ENCODE assay signal across 2 cellular contexts in genomic region chr3:143328459-143328858, GRCh38.
TF ChIP-seq lines count a peak whose summit lies in the region.

No MANE protein-coding gene starts in this region.

TF ChIP-seq in HCT116, 20 proteins besides CTCF, POLR2A, EP300 and RAD21 (continued from another document):
- TF ChIP-seq MAX (IDR thresholded peaks at IDR 0.05) (no peak), FOSL1 (IDR thresholded peaks at IDR 0.05; ENCODE audit: low read depth) (no peak), CBX3 (IDR thresholded peaks at IDR 0.05; ENCODE audit: low read depth) (no peak), REST (IDR thresholded peaks at IDR 0.05; ENCODE audit: low read depth) (no peak), ZNF274 (IDR thresholded peaks at IDR 0.05; ENCODE audit: low read depth, low read length) (no peak)
- TF ChIP-seq, protein P1, sequence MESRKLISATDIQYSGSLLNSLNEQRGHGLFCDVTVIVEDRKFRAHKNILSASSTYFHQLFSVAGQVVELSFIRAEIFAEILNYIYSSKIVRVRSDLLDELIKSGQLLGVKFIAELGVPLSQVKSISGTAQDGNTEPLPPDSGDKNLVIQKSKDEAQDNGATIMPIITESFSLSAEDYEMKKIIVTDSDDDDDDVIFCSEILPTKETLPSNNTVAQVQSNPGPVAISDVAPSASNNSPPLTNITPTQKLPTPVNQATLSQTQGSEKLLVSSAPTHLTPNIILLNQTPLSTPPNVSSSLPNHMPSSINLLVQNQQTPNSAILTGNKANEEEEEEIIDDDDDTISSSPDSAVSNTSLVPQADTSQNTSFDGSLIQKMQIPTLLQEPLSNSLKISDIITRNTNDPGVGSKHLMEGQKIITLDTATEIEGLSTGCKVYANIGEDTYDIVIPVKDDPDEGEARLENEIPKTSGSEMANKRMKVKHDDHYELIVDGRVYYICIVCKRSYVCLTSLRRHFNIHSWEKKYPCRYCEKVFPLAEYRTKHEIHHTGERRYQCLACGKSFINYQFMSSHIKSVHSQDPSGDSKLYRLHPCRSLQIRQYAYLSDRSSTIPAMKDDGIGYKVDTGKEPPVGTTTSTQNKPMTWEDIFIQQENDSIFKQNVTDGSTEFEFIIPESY (IDR thresholded peaks at IDR 0.05; ENCODE audit: extremely low read depth, insufficient replicate concordance, low read length): no peak

TF ChIP-seq in GM12878, 131 proteins besides CTCF, POLR2A, EP300 and RAD21 (continued from another document):
- no peak for TF ChIP-seq ZNF592 (IDR thresholded peaks at IDR 0.05)
- TF ChIP-seq ZNF24 (IDR thresholded peaks at IDR 0.05): no peak
- no peak for TF ChIP-seq GABPA (IDR thresholded peaks at IDR 0.05; ENCODE audit: low read depth)
- no peak for TF ChIP-seq NRF1 (conservative IDR thresholded peaks at IDR 0.05; ENCODE audit: low read depth, low read length)
- TF ChIP-seq BHLHE40 (IDR thresholded peaks at IDR 0.05; ENCODE audit: borderline replicate concordance in 1 of 2, low read depth in 2 of 2, low read length in 1 of 2): no peak
- no peak for TF ChIP-seq CBFB (IDR thresholded peaks at IDR 0.05; ENCODE audit: low read depth)
- TF ChIP-seq SRF (IDR thresholded peaks at IDR 0.05; ENCODE audit: low read depth in 2 of 2, low read length in 2 of 2): no peak
- TF ChIP-seq PML (IDR thresholded peaks at IDR 0.05; ENCODE audit: low read length): no peak
